Comparison of ENCODE assay signal across 8 cellular contexts in genomic region chr2:159904127-159904564, GRCh38. TPM values are rescaled to one million over a fixed set of nuclear protein-coding genes. Genes with fewer than 3 reads are reported as not detected.
A peak's percentile ranks its signal among the peaks of the same experiment; 100 is the strongest.
DNase-seq lines count a peak whose midpoint lies in the region; ATAC-seq, FAIRE-seq and TF ChIP-seq lines count a peak whose summit lies in the region.

No MANE protein-coding gene starts in this region.

- no CpG with 5 or more reads among the region's 28 CpGs for WGBS in H9 (ENCODE audit: extremely low coverage, insufficient read length, low lambda C conversion rate)

- peaks cover 7% of the 10 kb centered on the region for H3K23me2 ChIP-seq in H9 (ENCODE audit: insufficient read length, low read depth, low read length, poor library complexity, severe bottlenecking)

- no peak overlapping the region for H4K91ac ChIP-seq in H9 (ENCODE audit: insufficient read length, low read depth, low read length)

- TF ChIP-seq POLR2A in GM12891 (IDR thresholded peaks at IDR 0.05; ENCODE audit: low read depth, low read length) = peak; percentile 19; the same call in 1 of the 2 replicates

- no peak overlapping the region for H3K4ac ChIP-seq in H9 (ENCODE audit: low read depth, low read length)

- no peaks in the 10 kb centered on the region for H3K9me3 Mint-ChIP-seq in H9
- H3K9me3 Mint-ChIP-seq in activated naive CD8-positive, alpha-beta T cell treated with anti-CD3 and anti-CD28 coated beads, Interleukin-2, amount 50 U/mL, for 24 hours = no peaks in the 10 kb centered on the region

- no peak for FAIRE-seq in GM12891 (lab: Jason Lieb, UNC)

- ATAC-seq in activated naive CD8-positive, alpha-beta T cell treated with anti-CD3 and anti-CD28 coated beads, Interleukin-2, amount 50 U/mL, for 24 hours = peak; percentile 67
- ATAC-seq in left colon = peak; percentile 21

- no peak overlapping the region for H4K8ac ChIP-seq in H9 (replicated peaks; ENCODE audit: insufficient read length, low read depth, low read length)

- no peaks in the 10 kb centered on the region for H3K36me3 Mint-ChIP-seq in H9 (ENCODE audit: insufficient read depth in 1 of 3, low read depth in 3 of 3)
- peaks cover 4% of the 10 kb centered on the region for H3K36me3 Mint-ChIP-seq in activated naive CD8-positive, alpha-beta T cell treated with anti-CD3 and anti-CD28 coated beads, Interleukin-2, amount 50 U/mL, for 24 hours (ENCODE audit: low read depth)

- H3K14ac ChIP-seq in H9 (ENCODE audit: insufficient read depth, low read length) = peak overlapping the region; percentile 74; the same call in 1 of the 2 replicates

- DNase-seq in GM12891 (ENCODE audit: insufficient read length, low spot score) = peak; percentile 30
- no peak for DNase-seq in H9
- no peak for DNase-seq in NT2/D1 (ENCODE audit: low read depth, low spot score)
- peak; percentile 63 for DNase-seq in activated naive CD8-positive, alpha-beta T cell treated with anti-CD3 and anti-CD28 coated beads, Interleukin-2, amount 50 U/mL, for 24 hours
- DNase-seq in left colon = peak; percentile 47 to 57
- peak; percentile 20 to 29 for DNase-seq in stimulated activated CD8-positive, alpha-beta memory T cell treated with anti-CD3 and anti-CD28 coated beads, Interleukin-2, amount 100 ng/mL, for 1 hour (ENCODE audit: low read depth in 2 of 2)
- DNase-seq in NCI-H446 treated with DMSO at 0.1 percent for 48 hours (lab: John Stamatoyannopoulos, UW) = no peak
- DNase-seq in NCI-H446 (lab: John Stamatoyannopoulos, UW) = no peak

- no peak overlapping the region for H2AK5ac ChIP-seq in H9 (ENCODE audit: insufficient read length, low read length)

- no peak for TF ChIP-seq CTCF in H9 (conservative IDR thresholded peaks at IDR 0.05)

- H3K9ac ChIP-seq in H9 (ENCODE audit: extremely low read depth, insufficient read length, low read length) (no peak overlapping the region), NT2/D1 (ENCODE audit: insufficient read length, low read depth) (peak overlapping the region; percentile 68)

- peaks cover 6 to 7% of the 10 kb centered on the region in 2 experiments; a peak in 2 of 4 replicates for H3K4me1 Mint-ChIP-seq in H9
- H3K4me1 Mint-ChIP-seq in activated naive CD8-positive, alpha-beta T cell treated with anti-CD3 and anti-CD28 coated beads, Interleukin-2, amount 50 U/mL, for 24 hours = peaks cover 71% of the 10 kb centered on the region

- H2BK120ac ChIP-seq in H9 (ENCODE audit: low read depth, low read length, poor library complexity, severe bottlenecking) = no peak overlapping the region

- H2BK12ac ChIP-seq in H9 (ENCODE audit: insufficient read length, low read depth, low read length) = no peak overlapping the region

- H3K27ac ChIP-seq in H9 (ENCODE audit: insufficient read length, low read depth, low read length) = no peak overlapping the region

- H3K4me1 ChIP-seq in H9 (ENCODE audit: insufficient read depth, low read length) = no peaks in the 10 kb centered on the region
- no peaks in the 10 kb centered on the region for H3K4me1 ChIP-seq in NT2/D1 (ENCODE audit: insufficient read depth, insufficient read length)

- peak overlapping the region; percentile 68 for H3K4me3 ChIP-seq in NT2/D1 (ENCODE audit: insufficient read length, low read depth)

- H2BK20ac ChIP-seq in H9 (ENCODE audit: low read depth, low read length, poor library complexity, severe bottlenecking) = no peak overlapping the region

- H3T11ph ChIP-seq in H9 (ENCODE audit: low read length) = no peak overlapping the region

- H3K27me3 Mint-ChIP-seq in H9 (ENCODE audit: low read depth) = peaks cover 55% of the 10 kb centered on the region
- H3K27me3 Mint-ChIP-seq in activated naive CD8-positive, alpha-beta T cell treated with anti-CD3 and anti-CD28 coated beads, Interleukin-2, amount 50 U/mL, for 24 hours = no peaks in the 10 kb centered on the region

- no peaks in the 10 kb centered on the region for H4K20me1 ChIP-seq in H9 (ENCODE audit: control insufficient read depth, insufficient read depth, insufficient read length)

- no peaks in the 10 kb centered on the region for H3K9me3 ChIP-seq in H9 (ENCODE audit: control insufficient read depth, low read depth, low read length)
- no peaks in the 10 kb centered on the region for H3K9me3 ChIP-seq in NT2/D1 (ENCODE audit: insufficient read depth, low read length)

- peak overlapping the region; percentile 79 for H3K18ac ChIP-seq in H9 (ENCODE audit: insufficient read length, low read depth, low read length)

- H3K36me3 ChIP-seq in NT2/D1 (ENCODE audit: insufficient read depth, insufficient read length, low read length) = no peaks in the 10 kb centered on the region

- intact Hi-C loops in left colon (cut with DNase I, micrococcal nuclease) = no loop called here

- H3K27me3 ChIP-seq in H9 (ENCODE audit: insufficient read depth, low read length) (no peaks in the 10 kb centered on the region; the same call in 1 of the 2 replicates), NT2/D1 (ENCODE audit: insufficient read depth, insufficient read length) (peaks cover 25% of the 10 kb centered on the region)

- no peak overlapping the region for H2BK5ac ChIP-seq in H9 (ENCODE audit: insufficient read length, low read length)

- H2BK15ac ChIP-seq in H9 (ENCODE audit: low read depth, low read length) = no peak overlapping the region

- no peak overlapping the region for H4K5ac ChIP-seq in H9 (ENCODE audit: insufficient read length, low read depth, low read length)

- H3K56ac ChIP-seq in H9 (ENCODE audit: insufficient read length, low read depth, low read length) = no peak overlapping the region

- no peaks in the 10 kb centered on the region for H3K79me2 ChIP-seq in H9 (ENCODE audit: insufficient read depth, low read length)

- peak overlapping the region; percentile 77 for H3K4me3 Mint-ChIP-seq in H9
- peak overlapping the region; percentile 90 for H3K4me3 Mint-ChIP-seq in activated naive CD8-positive, alpha-beta T cell treated with anti-CD3 and anti-CD28 coated beads, Interleukin-2, amount 50 U/mL, for 24 hours

- H3K4me2 ChIP-seq in H9 (ENCODE audit: insufficient read depth, insufficient read length, low read length) = peak overlapping the region; percentile 47

- no peak overlapping the region for H3K23ac ChIP-seq in H9 (ENCODE audit: insufficient read length, low read depth, low read length)

- H3K79me1 ChIP-seq in H9 (ENCODE audit: insufficient read depth, low read depth, low read length, poor library complexity, severe bottlenecking) = no peaks in the 10 kb centered on the region

- H3K27ac Mint-ChIP-seq in H9 = 0 out of 7 replicates have a peak overlapping the region, but pooled peaks of 1 of the 3 experiments have one; percentile 46
- peak overlapping the region; percentile 85 for H3K27ac Mint-ChIP-seq in activated naive CD8-positive, alpha-beta T cell treated with anti-CD3 and anti-CD28 coated beads, Interleukin-2, amount 50 U/mL, for 24 hours

- H2AFZ ChIP-seq in H9 (ENCODE audit: low read length) = no peak overlapping the region

TF ChIP-seq in GM12891, 5 proteins besides CTCF, POLR2A, EP300 and RAD21:
- TF ChIP-seq POLR2AphosphoS5 (IDR thresholded peaks at IDR 0.05; ENCODE audit: low read depth, low read length) (peak; percentile 37; the same call in 1 of the 2 replicates), POU2F2 (IDR thresholded peaks at IDR 0.05; ENCODE audit: low read depth, low read length) (no peak; the same call in 1 of the 2 replicates)

RNA-seq across cellular contexts. Expression of gene LY75, which starts 0.4 kb away (rescaled TPM):
- polyA plus RNA-seq in GM12891 (2012; ENCODE audit: low read depth, missing spikeins) = 42.3 TPM
- total RNA-seq in H9 (2021) = 3.3 and 3.9 TPM in 2 replicates
- 10 to 100 TPM; 34.9 to 55.9 TPM for total RNA-seq in left colon

Comparison
In these comparisons a context has a peak if more than half of its experiments do, and no peak if none do; other contexts are left out.
1. DNase-seq: peak in GM12891 (single experiment), activated naive CD8-positive, alpha-beta T cell treated with anti-CD3 and anti-CD28 coated beads, Interleukin-2, amount 50 U/mL, for 24 hours (single experiment), left colon (2 of 2) and stimulated activated CD8-positive, alpha-beta memory T cell treated with anti-CD3 and anti-CD28 coated beads, Interleukin-2, amount 100 ng/mL, for 1 hour (2 of 2); none in H9 (single experiment), NT2/D1 (single experiment), NCI-H446 treated with DMSO at 0.1 percent for 48 hours (single experiment) and NCI-H446 (0 of 2).